Comparison of ENCODE assay signal across 8 cellular contexts in the genomic region with DNA sequence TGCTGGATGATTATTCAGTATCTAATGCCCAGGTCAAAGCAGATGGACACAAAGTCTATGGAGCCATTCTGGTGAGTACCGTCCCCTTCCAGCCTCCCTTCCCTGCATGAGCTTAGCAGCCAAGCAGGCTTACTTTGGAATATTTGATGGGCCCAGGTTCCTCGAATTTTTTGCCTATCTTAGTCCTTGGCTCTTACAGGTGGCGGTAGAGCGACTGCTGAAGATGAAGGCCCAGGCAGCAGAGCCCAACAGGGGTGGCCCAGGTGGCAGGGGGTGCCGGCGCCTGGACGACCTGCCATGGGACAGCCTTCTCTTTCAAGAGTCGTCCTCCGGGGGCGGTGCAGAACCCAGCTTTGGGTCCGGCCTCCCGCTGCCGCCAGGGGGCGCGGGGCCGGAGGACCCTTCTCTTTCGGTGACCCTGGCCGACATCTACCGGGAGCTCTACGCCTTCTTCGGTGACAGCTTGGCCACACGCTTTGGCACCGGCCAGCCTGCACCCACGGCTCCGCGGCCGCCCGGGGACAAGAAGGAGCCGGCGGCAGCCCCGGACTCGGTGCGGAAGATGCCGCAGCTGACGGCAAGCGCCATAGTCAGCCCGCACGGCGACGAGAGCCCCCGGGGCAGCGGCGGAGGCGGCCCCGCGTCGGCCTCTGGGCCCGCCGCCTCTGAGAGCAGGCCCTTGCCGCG. TPM values are rescaled to one million over a fixed set of nuclear protein-coding genes. Genes with fewer than 3 reads are reported as not detected.
DNase-seq lines count a peak whose midpoint lies in the region; ATAC-seq and TF ChIP-seq lines count a peak whose summit lies in the region.

No MANE protein-coding gene starts in this region.

- TF ChIP-seq CTCF in GM12872 (IDR thresholded peaks at IDR 0.05; ENCODE audit: insufficient read depth, low read depth, low read length) = peak; percentile 99
- peak; percentile 93 for TF ChIP-seq CTCF in progenitor cell of endocrine pancreas (IDR thresholded peaks at IDR 0.05; ENCODE audit: unreplicated experiment)
- TF ChIP-seq CTCF in upper lobe of right lung (IDR thresholded peaks at IDR 0.05) = peak; percentile 93

- no peaks in the 10 kb centered on the region for H3K27me3 ChIP-seq in upper lobe of right lung

- H3K27ac ChIP-seq in upper lobe of right lung = peak overlapping the region; percentile 94

- H3K27me3 Mint-ChIP-seq in T-helper 1 cell treated with Interleukin-12 subunit alpha and Interleukin-12 subunit beta and Interleukin-4 antibody, amounts not matched to agents 30 μg/mL and 1 μg/mL, for 36 hours (ENCODE audit: low read depth) = no peaks in the 10 kb centered on the region
- H3K27me3 Mint-ChIP-seq in progenitor cell of endocrine pancreas = no peaks in the 10 kb centered on the region

- peaks cover 28% of the 10 kb centered on the region for H3K36me3 ChIP-seq in upper lobe of right lung

- intact Hi-C loops in left cardiac atrium (cut with DNase I) (loop anchor here (2.0 to 5.0 kb wide), 2 partner anchors 76 kb away; no protein-coding TSS in a partner anchor), upper lobe of right lung (cut with DNase I) (no loop called here)

- DNase-seq in NCI-H1417 (lab: John Stamatoyannopoulos, UW) = peak; percentile 81 to 90 (median 82)
- DNase-seq in amniotic stem cell (lab: John Stamatoyannopoulos, UW) = peak; percentile 87
- DNase-seq in left cardiac atrium = peak; percentile 90
- peak; percentile 85 for DNase-seq in progenitor cell of endocrine pancreas (ENCODE audit: low spot score, unreplicated experiment)
- DNase-seq in upper lobe of right lung = peak; percentile 94

- peaks cover 32% of the 10 kb centered on the region for H3K4me1 ChIP-seq in upper lobe of right lung

- no peaks in the 10 kb centered on the region for H3K9me3 ChIP-seq in upper lobe of right lung

- H3K9me3 Mint-ChIP-seq in T-helper 1 cell treated with Interleukin-12 subunit alpha and Interleukin-12 subunit beta and Interleukin-4 antibody, amounts not matched to agents 30 μg/mL and 1 μg/mL, for 36 hours = no peaks in the 10 kb centered on the region
- no peaks in the 10 kb centered on the region for H3K9me3 Mint-ChIP-seq in progenitor cell of endocrine pancreas (ENCODE audit: low read depth)

- H3K4me1 Mint-ChIP-seq in T-helper 1 cell treated with Interleukin-12 subunit alpha and Interleukin-12 subunit beta and Interleukin-4 antibody, amounts not matched to agents 30 μg/mL and 1 μg/mL, for 36 hours (ENCODE audit: low read depth) = peaks cover 34% of the 10 kb centered on the region
- H3K4me1 Mint-ChIP-seq in progenitor cell of endocrine pancreas (ENCODE audit: low read depth) = peaks cover 17% of the 10 kb centered on the region

- ATAC-seq in HG02759 (IDR thresholded peaks at IDR 0.05; ENCODE audit: unreplicated experiment) (peak; percentile 66), left cardiac atrium (peak; percentile 85 to 92), upper lobe of right lung (peak; percentile 90)

- peak overlapping the region; percentile 74 for H3K4me3 ChIP-seq in upper lobe of right lung

- H3K27ac Mint-ChIP-seq in T-helper 1 cell treated with Interleukin-12 subunit alpha and Interleukin-12 subunit beta and Interleukin-4 antibody, amounts not matched to agents 30 μg/mL and 1 μg/mL, for 36 hours = peak overlapping the region; percentile 87
- peak overlapping the region; percentile 76 for H3K27ac Mint-ChIP-seq in progenitor cell of endocrine pancreas

- peak overlapping the region; percentile 86 for H3K4me3 Mint-ChIP-seq in T-helper 1 cell treated with Interleukin-12 subunit alpha and Interleukin-12 subunit beta and Interleukin-4 antibody, amounts not matched to agents 30 μg/mL and 1 μg/mL, for 36 hours
- H3K4me3 Mint-ChIP-seq in progenitor cell of endocrine pancreas (ENCODE audit: low read depth) = peak overlapping the region; percentile 69

- H3K36me3 Mint-ChIP-seq in T-helper 1 cell treated with Interleukin-12 subunit alpha and Interleukin-12 subunit beta and Interleukin-4 antibody, amounts not matched to agents 30 μg/mL and 1 μg/mL, for 36 hours (ENCODE audit: low read depth) = peaks cover 32% of the 10 kb centered on the region
- peaks cover 8% of the 10 kb centered on the region for H3K36me3 Mint-ChIP-seq in progenitor cell of endocrine pancreas (ENCODE audit: insufficient read depth)

RNA-seq across cellular contexts. Expression of gene TMEM179B, which starts 0.7 kb away (rescaled TPM):
- total RNA-seq in left cardiac atrium (10 to 100 TPM; 20.6 to 22.4 TPM), progenitor cell of endocrine pancreas (38.4 and 40.8 TPM in 2 replicates), upper lobe of right lung (52.4 TPM)

RNA-seq across cellular contexts. Expression of gene TMEM223, which starts 5.3 kb away (rescaled TPM):
- total RNA-seq in left cardiac atrium (10 to 100 TPM; 12.0 to 17.6 TPM), progenitor cell of endocrine pancreas (18.6 and 19.8 TPM in 2 replicates), upper lobe of right lung (14.8 TPM)

RNA-seq across cellular contexts. Expression of gene TAF6L, which starts 15.3 kb away (rescaled TPM):
- 10 to 100 TPM in 1 of 2 donors, 1 to 10 TPM in 1; 8.1 to 11.0 TPM for total RNA-seq in left cardiac atrium
- total RNA-seq in progenitor cell of endocrine pancreas = 52.3 and 56.3 TPM in 2 replicates
- 23.9 TPM for total RNA-seq in upper lobe of right lung

RNA-seq across cellular contexts. Expression of gene NXF1, which starts 18.8 kb away (rescaled TPM):
- total RNA-seq in left cardiac atrium (10 to 100 TPM; 40.5 to 45.6 TPM), progenitor cell of endocrine pancreas (120 and 130 TPM in 2 replicates), upper lobe of right lung (96.2 TPM)

RNA-seq across cellular contexts. Expression of gene POLR2G, which starts 25.1 kb away (rescaled TPM):
- total RNA-seq in left cardiac atrium (10 to 100 TPM; 32.0 to 39.9 TPM), progenitor cell of endocrine pancreas (93.8 and 101 TPM in 2 replicates), upper lobe of right lung (54.7 TPM)

Comparison
In these comparisons a context has a peak if more than half of its experiments do, and no peak if none do; other contexts are left out.
1. Peak in every context shown above with its lines: DNase-seq, ATAC-seq, H3K4me3 ChIP-seq and H3K27ac ChIP-seq.